In genomic region chr17:16001498-16001897, GRCh38 we compare ENCODE assay signal across 10 cellular contexts. TPM values are rescaled to one million over a fixed set of nuclear protein-coding genes. Genes with fewer than 3 reads are reported as not detected.
DNase-seq lines count a peak whose midpoint lies in the region; ATAC-seq, FAIRE-seq and TF ChIP-seq lines count a peak whose summit lies in the region.
"Had no signal": no experiment of that assay in that cellular context is flagged by ENCODE, and none has a peak within 500 bp of the region (broad histone marks: within the 10 kb centered on the region; RNA-seq: fewer than 3 reads in every experiment).

No MANE protein-coding gene starts in this region.

- H3K27me3 ChIP-seq in CD4-positive, alpha-beta memory T cell (ENCODE audit: insufficient read depth, low read length): no peaks in the 10 kb centered on the region
- H3K27me3 ChIP-seq in bronchial epithelial cell (ENCODE audit: control insufficient read depth, insufficient read depth, low read length) (no peaks in the 10 kb centered on the region), mucosa of rectum (ENCODE audit: control insufficient read depth in 2 of 2, insufficient read depth in 2 of 2, low read length in 2 of 2) (no peaks in the 10 kb centered on the region), prostate gland (replicated peaks; ENCODE audit: insufficient read depth) (no peaks in the 10 kb centered on the region)

- H3K4me3 ChIP-seq in CD4-positive, alpha-beta memory T cell (ENCODE audit: low read length in 2 of 2): no peak overlapping the region
- H3K4me3 ChIP-seq in bronchial epithelial cell (ENCODE audit: low read depth, low read length) (no peak overlapping the region), mucosa of rectum (ENCODE audit: low read length in 2 of 2) (peak overlapping the region; percentile 15 to 92), prostate gland (no peak overlapping the region)

- no peak overlapping the region for H3K27ac ChIP-seq in CD4-positive, alpha-beta memory T cell (ENCODE audit: low read depth, low read length)
- no peak overlapping the region for H3K27ac ChIP-seq in mucosa of rectum (ENCODE audit: low read depth in 2 of 2, low read length in 2 of 2)
- no peak overlapping the region for H3K27ac ChIP-seq in prostate gland

- no peak for DNase-seq in CD4-positive, alpha-beta memory T cell
- peak; percentile 34 for DNase-seq in bronchial epithelial cell (ENCODE audit: low read depth)
- DNase-seq in D341Med (ENCODE audit: low spot score): no peak
- no peak for DNase-seq in prostate gland (ENCODE audit: low spot score)
- no peak for DNase-seq in NCI-H2107 treated with DMSO at 0.1 percent for 48 hours (lab: John Stamatoyannopoulos, UW; ENCODE audit: unreplicated experiment)
- DNase-seq: NCI-H774 had no signal

- ATAC-seq in HG02588 (IDR thresholded peaks at IDR 0.05; ENCODE audit: unreplicated experiment): no peak

- TF ChIP-seq CTCF in bronchial epithelial cell (IDR thresholded peaks at IDR 0.05; ENCODE audit: insufficient read depth, low read length, severe bottlenecking) (no peak), prostate gland (IDR thresholded peaks at IDR 0.05) (no peak)

- peak overlapping the region; percentile 88 to 96 (median 91) for H3K4me3 Mint-ChIP-seq in CD4-positive, alpha-beta memory T cell
- H3K4me3 Mint-ChIP-seq in IgD-negative memory B cell: peak overlapping the region; percentile 87 to 95 (median 94)

- POLR2A ChIA-PET in CD4-positive, alpha-beta memory T cell (lab: Charles Lee; ENCODE audit: partially characterized antibody): interaction anchor here (0.6 to 0.9 kb wide), 3 partner anchors 11 to 350 kb away, joined by 3 to 4 read pairs (median 3); partner anchors contain the start of gene NCOR1

- H3K27me3 Mint-ChIP-seq in CD4-positive, alpha-beta memory T cell: no peaks in the 10 kb centered on the region
- no peaks in the 10 kb centered on the region for H3K27me3 Mint-ChIP-seq in IgD-negative memory B cell

- H3K9me3 ChIP-seq in CD4-positive, alpha-beta memory T cell (ENCODE audit: control insufficient read depth in 1 of 2, low read length in 2 of 2): no peaks in the 10 kb centered on the region
- H3K9me3 ChIP-seq in mucosa of rectum (ENCODE audit: control insufficient read depth in 2 of 2, low read length in 2 of 2) (no peaks in the 10 kb centered on the region), prostate gland (no peaks in the 10 kb centered on the region)

- FAIRE-seq in bronchial epithelial cell (lab: Jason Lieb, UNC): no peak
- FAIRE-seq: TTC549 had no signal

- peaks cover 46% of the 10 kb centered on the region for H3K36me3 ChIP-seq in CD4-positive, alpha-beta memory T cell (ENCODE audit: insufficient read depth, low read length)
- peaks cover 23% of the 10 kb centered on the region for H3K36me3 ChIP-seq in bronchial epithelial cell (ENCODE audit: control insufficient read depth, insufficient read depth, low read length)
- H3K36me3 ChIP-seq in mucosa of rectum (ENCODE audit: control insufficient read depth in 2 of 2, insufficient read depth in 2 of 2, low read length in 2 of 2): peaks cover 46 to 47% of the 10 kb centered on the region in 2 donors
- H3K36me3 ChIP-seq in prostate gland: peaks cover 0 to 26% of the 10 kb centered on the region in 2 donors

- no peaks in the 10 kb centered on the region for H3K9me3 Mint-ChIP-seq in CD4-positive, alpha-beta memory T cell
- H3K9me3 Mint-ChIP-seq in IgD-negative memory B cell: peaks cover 0 to 2% (median 0%) of the 10 kb centered on the region in 3 donors

- peaks cover 24 to 42% (median 37%) of the 10 kb centered on the region in 4 donors for H3K4me1 Mint-ChIP-seq in CD4-positive, alpha-beta memory T cell
- H3K4me1 Mint-ChIP-seq in IgD-negative memory B cell: peaks cover 20 to 29% (median 25%) of the 10 kb centered on the region in 3 donors

- CTCF ChIA-PET in CD4-positive, alpha-beta memory T cell (lab: Charles Lee; ENCODE audit: partially characterized antibody): interaction anchor here (1.8 kb wide), 1 partner anchor 12 kb away, joined by 4 read pairs; no protein-coding TSS in a partner anchor

- H3K27ac Mint-ChIP-seq in CD4-positive, alpha-beta memory T cell: peak overlapping the region; percentile 86 to 97 (median 94)
- peak overlapping the region in 2 of 3 donors; percentile 89 to 91 for H3K27ac Mint-ChIP-seq in IgD-negative memory B cell

- peaks cover 40 to 66% of the 10 kb centered on the region in 2 donors for H3K36me3 Mint-ChIP-seq in CD4-positive, alpha-beta memory T cell
- peaks cover 9% of the 10 kb centered on the region for H3K36me3 Mint-ChIP-seq in IgD-negative memory B cell

- intact Hi-C loops in CD4-positive, alpha-beta memory T cell (cut with micrococcal nuclease): no loop called here
- intact Hi-C loops in prostate gland (cut with DNase I): loop anchor here (5.0 kb wide), 1 partner anchor 216 kb away; the partner anchor contains the start of genes NCOR1 and PIGL

- no peak overlapping the region for H3K9ac ChIP-seq in mucosa of rectum (ENCODE audit: low read depth in 1 of 2, low read length in 2 of 2)

- TF ChIP-seq POLR2A in prostate gland (IDR thresholded peaks at IDR 0.05): no peak

- peaks cover 28% of the 10 kb centered on the region for H3K4me1 ChIP-seq in CD4-positive, alpha-beta memory T cell (ENCODE audit: insufficient read depth, low read length)
- peaks cover 10 to 11% of the 10 kb centered on the region in 2 donors for H3K4me1 ChIP-seq in mucosa of rectum (ENCODE audit: control insufficient read depth in 2 of 2, insufficient read depth in 2 of 2, low read length in 2 of 2)
- peaks cover 7% of the 10 kb centered on the region for H3K4me1 ChIP-seq in prostate gland (replicated peaks)

RNA-seq across cellular contexts. Expression of gene TTC19, which starts 1.9 kb away (rescaled TPM):
- 10 to 100 TPM; 34.1 to 36.3 TPM for total RNA-seq in CD4-positive, alpha-beta memory T cell
- polyA plus RNA-seq in CD4-positive, alpha-beta memory T cell: 10 to 100 TPM; 38.0 to 61.4 TPM
- polyA plus RNA-seq in IgD-negative memory B cell: 30.6 TPM
- total RNA-seq in bronchial epithelial cell (32.5 and 34.8 TPM in 2 replicates), prostate gland (100 to 1,000 TPM in 1 of 2 donors, 10 to 100 TPM in 1; 87.9 to 100 TPM)

RNA-seq across cellular contexts. Expression of gene ZSWIM7, which starts 2.0 kb away (rescaled TPM):
- total RNA-seq in CD4-positive, alpha-beta memory T cell: 10 to 100 TPM; 30.2 to 30.9 TPM
- polyA plus RNA-seq in CD4-positive, alpha-beta memory T cell: 10 to 100 TPM; 56.9 to 66.5 TPM
- 70.8 TPM for polyA plus RNA-seq in IgD-negative memory B cell
- total RNA-seq in bronchial epithelial cell: 24.2 and 41.1 TPM in 2 replicates
- total RNA-seq in prostate gland: 10 to 100 TPM; 15.1 to 16.5 TPM

RNA-seq across cellular contexts. Expression of gene ADORA2B, which starts 56.6 kb away (rescaled TPM):
- under 1 TPM; 0.23 to 0.25 TPM for total RNA-seq in CD4-positive, alpha-beta memory T cell
- polyA plus RNA-seq in CD4-positive, alpha-beta memory T cell: 1 to 10 TPM in 1 of 2 donors, under 1 TPM in 1; 0.57 to 1.8 TPM
- 1.2 TPM for polyA plus RNA-seq in IgD-negative memory B cell
- total RNA-seq in bronchial epithelial cell (26.2 and 36.1 TPM in 2 replicates), prostate gland (10 to 100 TPM in 1 of 2 donors, 1 to 10 TPM in 1; 1.3 to 14.6 TPM)

Comparison
In these comparisons a context has a peak if more than half of its experiments do, and no peak if none do; other contexts are left out.
1. H3K4me3 ChIP-seq: peak in mucosa of rectum (2 of 2); none in CD4-positive, alpha-beta memory T cell (0 of 2), bronchial epithelial cell (single experiment) and prostate gland (0 of 2).